8 cellular contexts compared by ENCODE assay signal in genomic region chr1:43979528-43980254, GRCh38. TPM values are rescaled to one million over a fixed set of nuclear protein-coding genes. Genes with fewer than 3 reads are reported as not detected.
A peak's percentile ranks its signal among the peaks of the same experiment; 100 is the strongest.
DNase-seq lines count a peak whose midpoint lies in the region; ATAC-seq and TF ChIP-seq lines count a peak whose summit lies in the region.

No MANE protein-coding gene starts in this region.

- H3K4me2 ChIP-seq in hepatocyte: peak overlapping the region; percentile 99

- H3K4me3 ChIP-seq in hepatocyte (peak overlapping the region; percentile 70), gastrocnemius medialis (peak overlapping the region; percentile 63 to 92 (median 68))

- peaks cover 35% of the 10 kb centered on the region for H3K4me1 Mint-ChIP-seq in activated naive CD4-positive, alpha-beta T cell treated with anti-CD3 and anti-CD28 coated beads for 36 hours (ENCODE audit: low read depth)
- peaks cover 45% of the 10 kb centered on the region for H3K4me1 Mint-ChIP-seq in activated naive CD8-positive, alpha-beta T cell treated with anti-CD3 and anti-CD28 coated beads, Interleukin-2, amount 50 U/mL, for 24 hours

- H3K9me3 ChIP-seq in hepatocyte (ENCODE audit: low read depth) (no peaks in the 10 kb centered on the region), gastrocnemius medialis (no peaks in the 10 kb centered on the region)

- 9% methylated on average over 18 of the region's 45 CpGs for WGBS in hepatocyte (ENCODE audit: low lambda C conversion rate, missing lambda C conversion rate)

- no peaks in the 10 kb centered on the region for H3K9me3 Mint-ChIP-seq in activated naive CD4-positive, alpha-beta T cell treated with anti-CD3 and anti-CD28 coated beads for 36 hours
- no peaks in the 10 kb centered on the region for H3K9me3 Mint-ChIP-seq in activated naive CD8-positive, alpha-beta T cell treated with anti-CD3 and anti-CD28 coated beads, Interleukin-2, amount 50 U/mL, for 24 hours

- H3K9me2 ChIP-seq in hepatocyte (replicated peaks; ENCODE audit: insufficient read depth): no peaks in the 10 kb centered on the region

- peaks cover 53% of the 10 kb centered on the region for H3K79me2 ChIP-seq in hepatocyte

- ATAC-seq in activated naive CD8-positive, alpha-beta T cell treated with anti-CD3 and anti-CD28 coated beads, Interleukin-2, amount 50 U/mL, for 24 hours: peak; percentile 41
- ATAC-seq in gastrocnemius medialis (peak in 1 of 2 donors; percentile 21), HG03342 (IDR thresholded peaks at IDR 0.05; ENCODE audit: unreplicated experiment) (no peak), GM21360 (IDR thresholded peaks at IDR 0.05; ENCODE audit: unreplicated experiment) (no peak)

- no peak overlapping the region for H3K27ac Mint-ChIP-seq in activated naive CD4-positive, alpha-beta T cell treated with anti-CD3 and anti-CD28 coated beads for 36 hours
- peak overlapping the region; percentile 87 for H3K27ac Mint-ChIP-seq in activated naive CD8-positive, alpha-beta T cell treated with anti-CD3 and anti-CD28 coated beads, Interleukin-2, amount 50 U/mL, for 24 hours

- intact Hi-C loops in activated naive CD4-positive, alpha-beta T cell treated with anti-CD3 and anti-CD28 coated beads for 36 hours (cut with micrococcal nuclease): no loop called here
- intact Hi-C loops in gastrocnemius medialis (cut with DNase I; ENCODE audit: low total_unique reads): loop anchor here (1.0 to 10.0 kb wide), 2 partner anchors 12 to 375 kb away; partner anchors contain the start of genes CCDC24 and ERI3

- CTCF ChIA-PET in activated naive CD4-positive, alpha-beta T cell treated with anti-CD3 and anti-CD28 coated beads for 36 hours (lab: Charles Lee): no interaction called here

- peak overlapping the region; percentile 82 for H3K4me3 Mint-ChIP-seq in activated naive CD4-positive, alpha-beta T cell treated with anti-CD3 and anti-CD28 coated beads for 36 hours
- H3K4me3 Mint-ChIP-seq in activated naive CD8-positive, alpha-beta T cell treated with anti-CD3 and anti-CD28 coated beads, Interleukin-2, amount 50 U/mL, for 24 hours: peak overlapping the region; percentile 90

- H3K4me1 ChIP-seq in hepatocyte (ENCODE audit: insufficient read depth): peaks cover 35% of the 10 kb centered on the region
- peaks cover 25 to 36% of the 10 kb centered on the region in 2 donors for H3K4me1 ChIP-seq in gastrocnemius medialis

- peak overlapping the region; percentile 52 for H2AFZ ChIP-seq in hepatocyte

- H4K20me1 ChIP-seq in hepatocyte (ENCODE audit: insufficient read depth, poor library complexity, severe bottlenecking): peaks cover 30% of the 10 kb centered on the region

- no peak for TF ChIP-seq POLR2A in gastrocnemius medialis (IDR thresholded peaks at IDR 0.05)

- in situ Hi-C loops in gastrocnemius medialis (cut with MboI; ENCODE audit: low sequenced_read_pairs in 4 of 4): no loop called here

- H3K27me3 ChIP-seq in hepatocyte: no peaks in the 10 kb centered on the region
- H3K27me3 ChIP-seq in gastrocnemius medialis: no peaks in the 10 kb centered on the region

- H3K36me3 Mint-ChIP-seq in activated naive CD4-positive, alpha-beta T cell treated with anti-CD3 and anti-CD28 coated beads for 36 hours (ENCODE audit: low read depth): peaks cover 33% of the 10 kb centered on the region
- peaks cover 40% of the 10 kb centered on the region for H3K36me3 Mint-ChIP-seq in activated naive CD8-positive, alpha-beta T cell treated with anti-CD3 and anti-CD28 coated beads, Interleukin-2, amount 50 U/mL, for 24 hours (ENCODE audit: low read depth)

- no peaks in the 10 kb centered on the region for H3K36me3 ChIP-seq in hepatocyte (replicated peaks; ENCODE audit: insufficient read depth, low read depth)
- peaks cover 0 to 28% of the 10 kb centered on the region in 2 donors for H3K36me3 ChIP-seq in gastrocnemius medialis

- TF ChIP-seq CTCF in hepatocyte (IDR thresholded peaks at IDR 0.05; ENCODE audit: poor library complexity) (no peak), gastrocnemius medialis (IDR thresholded peaks at IDR 0.05 in 4 of 5, conservative IDR thresholded peaks at IDR 0.05 in 1 of 5) (no peak)

- H3K27ac ChIP-seq in hepatocyte (peak overlapping the region; percentile 79), gastrocnemius medialis (peak overlapping the region; percentile 60 to 70 (median 64))

- DNase-seq in activated naive CD4-positive, alpha-beta T cell treated with anti-CD3 and anti-CD28 coated beads for 36 hours: peak; percentile 23
- DNase-seq in activated naive CD4-positive, alpha-beta T cell treated with anti-CD3 and anti-CD28 coated beads, Interleukin-2, amount 50 U/mL, for 16 hours: no peak
- DNase-seq in NCI-H510A treated with DMSO at 0.1 percent for 48 hours (lab: John Stamatoyannopoulos, UW) (peak; percentile 78), hepatocyte (ENCODE audit: low spot score) (peak; percentile 77), gastrocnemius medialis (peak in 1 of 2 donors; percentile 19)
- DNase-seq in activated naive CD8-positive, alpha-beta T cell treated with anti-CD3 and anti-CD28 coated beads, Interleukin-2, amount 50 U/mL, for 24 hours: peak; percentile 60

- H3K27me3 Mint-ChIP-seq in activated naive CD4-positive, alpha-beta T cell treated with anti-CD3 and anti-CD28 coated beads for 36 hours (ENCODE audit: low read depth): no peaks in the 10 kb centered on the region
- peaks cover 2% of the 10 kb centered on the region for H3K27me3 Mint-ChIP-seq in activated naive CD8-positive, alpha-beta T cell treated with anti-CD3 and anti-CD28 coated beads, Interleukin-2, amount 50 U/mL, for 24 hours

RNA-seq across cellular contexts. Expression of gene B4GALT2, which starts 0.7 kb away (rescaled TPM):
- total RNA-seq in activated naive CD4-positive, alpha-beta T cell treated with anti-CD3 and anti-CD28 coated beads for 36 hours: 10 to 100 TPM; 18.7 to 19.2 TPM
- total RNA-seq in hepatocyte (45.7 and 48.2 TPM in 2 replicates), gastrocnemius medialis (10 to 100 TPM; 63.5 to 97.8 (median 72.1) TPM)
- 68.8 and 73.8 TPM in 2 replicates for polyA plus RNA-seq in hepatocyte

RNA-seq across cellular contexts. Expression of gene ATP6V0B, which starts 4.9 kb away (rescaled TPM):
- total RNA-seq in activated naive CD4-positive, alpha-beta T cell treated with anti-CD3 and anti-CD28 coated beads for 36 hours: 10 to 100 TPM; 44.2 to 52.6 TPM
- total RNA-seq in hepatocyte (195 and 216 TPM in 2 replicates), gastrocnemius medialis (100 to 1,000 TPM; 156 to 242 (median 195) TPM)
- 338 and 366 TPM in 2 replicates for polyA plus RNA-seq in hepatocyte

RNA-seq across cellular contexts. Expression of gene DPH2, which starts 9.9 kb away (rescaled TPM):
- total RNA-seq in activated naive CD4-positive, alpha-beta T cell treated with anti-CD3 and anti-CD28 coated beads for 36 hours: 10 to 100 TPM; 22.2 to 27.7 TPM
- total RNA-seq in hepatocyte: 18.6 and 31.5 TPM in 2 replicates
- 20.2 and 21.5 TPM in 2 replicates for polyA plus RNA-seq in hepatocyte
- 10 to 100 TPM; 53.1 to 68.3 (median 55.3) TPM for total RNA-seq in gastrocnemius medialis

RNA-seq across cellular contexts. Expression of gene CCDC24, which starts 11.7 kb away (rescaled TPM):
- 1 to 10 TPM in 1 of 2 experiments, under 1 TPM in 1; 0.91 to 1.6 TPM for total RNA-seq in activated naive CD4-positive, alpha-beta T cell treated with anti-CD3 and anti-CD28 coated beads for 36 hours
- 11.0 and 13.2 TPM in 2 replicates for total RNA-seq in hepatocyte
- 23.7 and 27.7 TPM in 2 replicates for polyA plus RNA-seq in hepatocyte
- total RNA-seq in gastrocnemius medialis: 1 to 10 TPM in 2 of 4 donors, under 1 TPM in 2; 0.73 to 2.9 (median 1.2) TPM

RNA-seq across cellular contexts. Expression of gene IPO13, which starts 32.9 kb away (rescaled TPM):
- 10 to 100 TPM in 1 of 2 experiments, 1 to 10 TPM in 1; 8.0 to 12.4 TPM for total RNA-seq in activated naive CD4-positive, alpha-beta T cell treated with anti-CD3 and anti-CD28 coated beads for 36 hours
- total RNA-seq in hepatocyte: 20.6 and 21.7 TPM in 2 replicates
- polyA plus RNA-seq in hepatocyte: 25.4 and 30.7 TPM in 2 replicates
- total RNA-seq in gastrocnemius medialis: 100 to 1,000 TPM in 3 of 4 donors, 10 to 100 TPM in 1; 81.9 to 171 (median 105) TPM
